ENCODE assay signal across 27 cellular contexts in the genomic region with DNA sequence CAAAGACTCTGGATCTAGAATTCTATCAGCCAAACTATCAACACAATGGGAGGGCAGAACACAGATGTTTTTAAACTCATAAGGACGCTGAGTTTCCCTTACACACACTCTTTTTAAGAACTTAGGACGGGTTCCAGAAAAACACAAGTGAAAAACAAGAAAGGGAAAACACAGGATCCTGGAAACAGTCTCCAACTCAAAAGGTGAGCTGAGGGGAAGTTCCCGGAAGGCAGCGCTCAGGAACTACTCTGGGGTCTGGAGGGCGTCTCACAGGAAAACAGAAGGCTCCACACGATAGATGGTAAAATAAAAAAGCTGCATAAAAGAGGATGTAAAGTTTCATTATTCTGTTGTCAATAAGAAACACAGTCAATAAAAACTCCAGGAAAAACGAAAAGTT.
"Had no signal": no experiment of that assay in that cellular context is flagged by ENCODE, and none has a peak within 500 bp of the region (broad histone marks: within the 10 kb centered on the region; RNA-seq: fewer than 3 reads in every experiment).

No MANE protein-coding gene starts in this region.

- H3K36me3 ChIP-seq: breast epithelium, neural progenitor cell, upper lobe of right lung had no signal

- H3K27me3 ChIP-seq: breast epithelium, thyroid gland, upper lobe of right lung had no signal

- ATAC-seq: activated CD8-positive, alpha-beta T cell treated with anti-CD3 and anti-CD28 coated beads for 36 hours; activated T-cell treated with anti-CD3 and anti-CD28 coated beads, Interleukin-2, amount 50 U/mL, for 4 hours; activated T-helper 17 cell treated with anti-CD3 and anti-CD28 coated beads, Interleukin-2, amount 50 U/mL, for 72 hours; natural killer cell; sciatic nerve; stimulated activated memory B cell treated with anti-CD40 and anti-IgM and Interleukin-4, amounts not matched to agents 10 μg/mL and 1 μg/mL and 100 μg/mL, for 72 hours; stimulated activated naive CD8-positive, alpha-beta T cell treated with anti-CD3 and anti-CD28 coated beads, Interleukin-15, amount 100 ng/mL, for 72 hours; T-cell; upper lobe of right lung had no signal

- H3K9me3 ChIP-seq: breast epithelium, thyroid gland, upper lobe of right lung had no signal

- H3K9ac ChIP-seq: neural progenitor cell had no signal

- FAIRE-seq: endometrium, islet of Langerhans, small intestine had no signal

- DNase-seq: activated B cell treated with CpG ODN at 0.5 μM for 24 hours; activated CD4-positive, alpha-beta T cell treated with anti-CD3 and anti-CD28 coated beads, Interleukin-2, amount 50 U/mL, for 1 hour; activated CD8-positive, alpha-beta T cell treated with anti-CD3 and anti-CD28 coated beads for 36 hours; activated gamma-delta T cell treated with Interleukin-2 at 50 U/mL for 16 hours; activated naive CD4-positive, alpha-beta T cell treated with anti-CD3 and anti-CD28 coated beads, Interleukin-2, amount 50 U/mL, for 16 hours; activated T-cell treated with anti-CD3 and anti-CD28 coated beads, Interleukin-2, amount 50 U/mL, for 4 hours; effector CD4-positive, alpha-beta T cell; erythroblast; mesendoderm; natural killer cell; occipital lobe; small intestine; stimulated activated CD4-positive, alpha-beta T cell treated with anti-CD3 and anti-CD28 coated beads, Interleukin-1b, Interleukin-23, amount 100 ng/mL, for 48 hours; stimulated activated CD4-positive, alpha-beta T cell treated with anti-CD3 and anti-CD28 coated beads, Interleukin-4, amount 100 ng/mL, for 4 hours; stimulated activated CD8-positive, alpha-beta memory T cell treated with anti-CD3 and anti-CD28 coated beads, Interleukin-4, amount 100 ng/mL, for 48 hours; T-cell; thyroid gland; upper lobe of right lung had no signal

- H2AFZ ChIP-seq: neural progenitor cell had no signal

- H3K4me3 ChIP-seq: breast epithelium, lung, neural progenitor cell, thyroid gland, upper lobe of right lung had no signal

- H3K4me2 ChIP-seq: neural progenitor cell had no signal

- H3K4me1 ChIP-seq: breast epithelium had no signal

- H3K27ac ChIP-seq: neural progenitor cell, thyroid gland, upper lobe of right lung had no signal
